ENCODE assay signal across 1 cellular context in genomic region chr9:97874617-97875016, GRCh38.
TF ChIP-seq lines count a peak whose summit lies in the region.

No MANE protein-coding gene starts in this region.

TF ChIP-seq in IMR-90, 13 proteins besides CTCF, POLR2A, EP300 and RAD21 (continued from another document):
- TF ChIP-seq, protein P1, sequence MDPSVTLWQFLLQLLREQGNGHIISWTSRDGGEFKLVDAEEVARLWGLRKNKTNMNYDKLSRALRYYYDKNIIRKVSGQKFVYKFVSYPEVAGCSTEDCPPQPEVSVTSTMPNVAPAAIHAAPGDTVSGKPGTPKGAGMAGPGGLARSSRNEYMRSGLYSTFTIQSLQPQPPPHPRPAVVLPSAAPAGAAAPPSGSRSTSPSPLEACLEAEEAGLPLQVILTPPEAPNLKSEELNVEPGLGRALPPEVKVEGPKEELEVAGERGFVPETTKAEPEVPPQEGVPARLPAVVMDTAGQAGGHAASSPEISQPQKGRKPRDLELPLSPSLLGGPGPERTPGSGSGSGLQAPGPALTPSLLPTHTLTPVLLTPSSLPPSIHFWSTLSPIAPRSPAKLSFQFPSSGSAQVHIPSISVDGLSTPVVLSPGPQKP (IDR thresholded peaks at IDR 0.05; ENCODE audit: borderline replicate concordance, low read depth, low read length), result no peak
- TF ChIP-seq MAZ (IDR thresholded peaks at IDR 0.05; ENCODE audit: borderline replicate concordance, low read depth, low read length) (no peak), BHLHE40 (IDR thresholded peaks at IDR 0.05; ENCODE audit: low read depth, low read length) (no peak), NFE2L2 (IDR thresholded peaks at IDR 0.05; ENCODE audit: low read depth, low read length) (no peak), SMC3 (IDR thresholded peaks at IDR 0.05; ENCODE audit: low read depth, low read length) (no peak), RCOR1 (IDR thresholded peaks at IDR 0.05; ENCODE audit: insufficient replicate concordance, low read length) (no peak)
